28 cellular contexts compared by ENCODE assay signal in the genomic region with DNA sequence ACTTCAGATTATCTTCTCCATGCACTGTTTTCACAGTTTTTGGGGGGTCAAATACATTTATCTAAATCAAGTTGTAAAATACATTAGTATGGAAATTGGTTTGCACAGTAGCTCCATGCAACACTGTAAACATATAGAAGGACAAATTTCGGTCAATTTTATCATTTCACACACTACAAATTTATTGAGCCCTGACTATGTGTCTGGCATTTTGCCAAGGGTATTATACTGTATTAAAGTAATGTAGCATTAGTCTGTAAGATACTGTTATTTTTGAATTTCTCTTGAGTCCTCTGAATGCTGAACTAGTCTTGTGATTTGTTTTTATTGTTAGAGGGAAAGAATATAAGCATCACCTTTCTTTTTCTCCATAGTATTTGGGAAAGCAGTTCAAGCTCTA. TPM values are rescaled to one million over a fixed set of nuclear protein-coding genes. Genes with fewer than 3 reads are reported as not detected.
DNase-seq lines count a peak whose midpoint lies in the region; ATAC-seq and TF ChIP-seq lines count a peak whose summit lies in the region.
"Had no signal": no experiment of that assay in that cellular context is flagged by ENCODE, and none has a peak within 500 bp of the region (broad histone marks: within the 10 kb centered on the region; RNA-seq: fewer than 3 reads in every experiment).

No MANE protein-coding gene starts in this region.

- no peak for ATAC-seq in activated CD8-positive, alpha-beta T cell treated with anti-CD3 and anti-CD28 coated beads, Interleukin-2, amount 10 ng/mL, durations not matched to agents 7 days and 5 days
- no peak for ATAC-seq in HG03108 (IDR thresholded peaks at IDR 0.05; ENCODE audit: unreplicated experiment)
- ATAC-seq: esophagus mucosa; Panc1; right cardiac atrium; stimulated activated naive CD8-positive, alpha-beta T cell treated with anti-CD3 and anti-CD28 coated beads, Interleukin-15, amount 100 ng/mL, for 72 hours had no signal

- peaks cover 5% of the 10 kb centered on the region for H3K27me3 Mint-ChIP-seq in activated naive CD4-positive, alpha-beta T cell treated with anti-CD3 and anti-CD28 coated beads, Interleukin-2, amount 10 ng/mL, durations not matched to agents 7 days and 5 days
- no peaks in the 10 kb centered on the region for H3K27me3 Mint-ChIP-seq in Caco-2 (ENCODE audit: insufficient read depth, unreplicated experiment)
- H3K27me3 Mint-ChIP-seq in activated CD8-positive, alpha-beta T cell treated with anti-CD3 and anti-CD28 coated beads, Interleukin-2, amount 10 ng/mL, durations not matched to agents 7 days and 5 days (ENCODE audit: low read depth) = no peaks in the 10 kb centered on the region
- H3K27me3 Mint-ChIP-seq in progenitor cell of endocrine pancreas = peaks cover 3% of the 10 kb centered on the region
- H3K27me3 Mint-ChIP-seq: central memory CD8-positive, alpha-beta T cell; stimulated activated naive CD8-positive, alpha-beta T cell treated with anti-CD3 and anti-CD28 coated beads, Interleukin-15, amount 100 ng/mL, for 72 hours had no signal

- H3K27me3 ChIP-seq in Caco-2 (replicated peaks; ENCODE audit: control insufficient read depth, insufficient read depth, low read length) = no peaks in the 10 kb centered on the region
- H3K27me3 ChIP-seq: adrenal gland, uterus had no signal

- DNase-seq in activated naive CD4-positive, alpha-beta T cell treated with anti-CD3 and anti-CD28 coated beads, Interleukin-2, amount 10 ng/mL, durations not matched to agents 7 days and 5 days = no peak
- DNase-seq in activated naive CD4-positive, alpha-beta T cell treated with Interleukin-2 at 50 U/mL for 16 hours = no peak
- no peak for DNase-seq in Caco-2
- DNase-seq in activated CD8-positive, alpha-beta T cell treated with anti-CD3 and anti-CD28 coated beads, Interleukin-2, amount 10 ng/mL, durations not matched to agents 7 days and 5 days = no peak
- DNase-seq in progenitor cell of endocrine pancreas (ENCODE audit: low spot score, unreplicated experiment) = no peak
- DNase-seq in cortex of kidney (lab: John Stamatoyannopoulos, UW) = no peak
- DNase-seq: activated CD4-positive, alpha-beta T cell treated with anti-CD3 and anti-CD28 coated beads for 4 hours; activated effector memory CD4-positive, alpha-beta T cell treated with Interleukin-2 at 50 U/mL for 16 hours; dermis blood vessel endothelial cell; glutamatergic neuron; Kasumi-1; NCI-H1436; NCI-H2081; NCI-H526 treated with DMSO at 0.1 percent for 48 hours; NK-92 treated with Interleukin-12 subunit alpha and Interleukin-12 subunit beta, amount 100 ng/mL, for 24 hours; posterior cingulate gyrus; right cardiac atrium; Right ventricle myocardium superior; stimulated activated CD4-positive, alpha-beta T cell treated with anti-CD3 and anti-CD28 coated beads, Interleukin-1b, Interleukin-23, amount 100 ng/mL, for 48 hours; stimulated activated naive CD8-positive, alpha-beta T cell treated with anti-CD3 and anti-CD28 coated beads, Interleukin-15, amount 100 ng/mL, for 72 hours; uterus had no signal

- no peaks in the 10 kb centered on the region for H3K9me3 ChIP-seq in Caco-2
- H3K9me3 ChIP-seq: adrenal gland, HAP-1, thoracic aorta, uterus had no signal

- H3K4me3 ChIP-seq in Caco-2 (ENCODE audit: low read depth, low read length) = no peak overlapping the region
- H3K4me3 ChIP-seq: adrenal gland, HAP-1, thoracic aorta, uterus had no signal

- H3K4me1 ChIP-seq in Caco-2 = peaks cover 21% of the 10 kb centered on the region

- POLR2A ChIA-PET in Caco-2 (lab: Charles Lee) = interaction anchor here (5.5 kb wide), 1 partner anchor 35 kb away, joined by 36 read pairs; the partner anchor contains the start of genes FAM216A and GPN3
- POLR2A ChIA-PET in activated CD8-positive, alpha-beta T cell treated with anti-CD3 and anti-CD28 coated beads, Interleukin-2, amount 10 ng/mL, durations not matched to agents 7 days and 5 days (lab: Charles Lee) = interaction anchor here (0.6 to 5.1 kb wide), 3 partner anchors 35 to 215 kb away, joined by 6 to 42 read pairs (median 28); partner anchors contain the start of genes ARPC3, FAM216A and GPN3

- no peak overlapping the region for H3K4me3 Mint-ChIP-seq in activated naive CD4-positive, alpha-beta T cell treated with anti-CD3 and anti-CD28 coated beads, Interleukin-2, amount 10 ng/mL, durations not matched to agents 7 days and 5 days
- H3K4me3 Mint-ChIP-seq in Caco-2 (ENCODE audit: unreplicated experiment) = no peak overlapping the region
- peak overlapping the region; percentile 9 for H3K4me3 Mint-ChIP-seq in activated CD8-positive, alpha-beta T cell treated with anti-CD3 and anti-CD28 coated beads, Interleukin-2, amount 10 ng/mL, durations not matched to agents 7 days and 5 days
- peak overlapping the region; percentile 33 for H3K4me3 Mint-ChIP-seq in progenitor cell of endocrine pancreas (ENCODE audit: low read depth)

- peaks cover 27% of the 10 kb centered on the region for H3K36me3 Mint-ChIP-seq in activated naive CD4-positive, alpha-beta T cell treated with anti-CD3 and anti-CD28 coated beads, Interleukin-2, amount 10 ng/mL, durations not matched to agents 7 days and 5 days
- H3K36me3 Mint-ChIP-seq in Caco-2 (ENCODE audit: insufficient read depth, unreplicated experiment) (peaks cover 26% of the 10 kb centered on the region), progenitor cell of endocrine pancreas (ENCODE audit: insufficient read depth) (peaks cover 5% of the 10 kb centered on the region)
- peaks cover 41% of the 10 kb centered on the region for H3K36me3 Mint-ChIP-seq in activated CD8-positive, alpha-beta T cell treated with anti-CD3 and anti-CD28 coated beads, Interleukin-2, amount 10 ng/mL, durations not matched to agents 7 days and 5 days (ENCODE audit: low read depth)

- peak overlapping the region; percentile 64 for H3K27ac Mint-ChIP-seq in activated naive CD4-positive, alpha-beta T cell treated with anti-CD3 and anti-CD28 coated beads, Interleukin-2, amount 10 ng/mL, durations not matched to agents 7 days and 5 days
- H3K27ac Mint-ChIP-seq in Caco-2 (ENCODE audit: unreplicated experiment) (peak overlapping the region; percentile 97), progenitor cell of endocrine pancreas (no peak overlapping the region)
- peak overlapping the region; percentile 99 for H3K27ac Mint-ChIP-seq in activated CD8-positive, alpha-beta T cell treated with anti-CD3 and anti-CD28 coated beads, Interleukin-2, amount 10 ng/mL, durations not matched to agents 7 days and 5 days

- CTCF ChIA-PET in activated naive CD4-positive, alpha-beta T cell treated with anti-CD3 and anti-CD28 coated beads, Interleukin-2, amount 10 ng/mL, durations not matched to agents 7 days and 5 days (lab: Charles Lee) = interaction anchor here (0.7 to 5.0 kb wide), 4 partner anchors 9 to 99 kb away, joined by 3 to 22 read pairs (median 4); partner anchors contain the start of genes FAM216A and GPN3
- CTCF ChIA-PET in Caco-2 (lab: Charles Lee) = interaction anchor here (0.6 to 1.3 kb wide), 3 partner anchors 54 to 98 kb away, joined by 3 to 12 read pairs (median 4); partner anchors contain the start of gene ARPC3
- CTCF ChIA-PET in activated CD8-positive, alpha-beta T cell treated with anti-CD3 and anti-CD28 coated beads, Interleukin-2, amount 10 ng/mL, durations not matched to agents 7 days and 5 days (lab: Charles Lee) = interaction anchor here (0.7 to 19.2 kb wide), 5 partner anchors 10 to 99 kb away, joined by 3 to 266 read pairs (median 13); partner anchors contain the start of genes ARPC3, FAM216A and GPN3

- intact Hi-C loops in Caco-2 (cut with micrococcal nuclease; ENCODE audit: unreplicated experiment) = loop anchor here (5.0 kb wide), 1 partner anchor 51 kb away; the partner anchor contains the start of gene ARPC3

- H3K9me3 Mint-ChIP-seq in activated naive CD4-positive, alpha-beta T cell treated with anti-CD3 and anti-CD28 coated beads, Interleukin-2, amount 10 ng/mL, durations not matched to agents 7 days and 5 days = peaks cover 4% of the 10 kb centered on the region
- H3K9me3 Mint-ChIP-seq in Caco-2 (ENCODE audit: unreplicated experiment) (no peaks in the 10 kb centered on the region), progenitor cell of endocrine pancreas (ENCODE audit: low read depth) (peaks cover 8% of the 10 kb centered on the region)
- peaks cover 3% of the 10 kb centered on the region for H3K9me3 Mint-ChIP-seq in activated CD8-positive, alpha-beta T cell treated with anti-CD3 and anti-CD28 coated beads, Interleukin-2, amount 10 ng/mL, durations not matched to agents 7 days and 5 days (ENCODE audit: insufficient read depth)
- H3K9me3 Mint-ChIP-seq: central memory CD8-positive, alpha-beta T cell; stimulated activated naive CD8-positive, alpha-beta T cell treated with anti-CD3 and anti-CD28 coated beads, Interleukin-15, amount 100 ng/mL, for 72 hours had no signal

- BruUV-seq in Caco-2 (replicated peaks; lab: Mats Ljungman, UMichigan) = no TSS peak

- H3K36me3 ChIP-seq in Caco-2 (ENCODE audit: control insufficient read depth, insufficient read depth, low read length) = no peaks in the 10 kb centered on the region
- H3K36me3 ChIP-seq: adrenal gland, thoracic aorta, uterus had no signal

- no peak for TF ChIP-seq CTCF in Caco-2 (IDR thresholded peaks at IDR 0.05; ENCODE audit: insufficient read depth in 1 of 2, low read depth in 1 of 2, low read length in 1 of 2, severe bottlenecking in 1 of 2, unreplicated experiment in 1 of 2)
- TF ChIP-seq CTCF in progenitor cell of endocrine pancreas (IDR thresholded peaks at IDR 0.05; ENCODE audit: unreplicated experiment) = no peak

- peaks cover 40% of the 10 kb centered on the region for H3K4me1 Mint-ChIP-seq in activated naive CD4-positive, alpha-beta T cell treated with anti-CD3 and anti-CD28 coated beads, Interleukin-2, amount 10 ng/mL, durations not matched to agents 7 days and 5 days
- H3K4me1 Mint-ChIP-seq in Caco-2 (ENCODE audit: low read depth, unreplicated experiment) (no peaks in the 10 kb centered on the region), progenitor cell of endocrine pancreas (ENCODE audit: low read depth) (peaks cover 13% of the 10 kb centered on the region)
- H3K4me1 Mint-ChIP-seq in activated CD8-positive, alpha-beta T cell treated with anti-CD3 and anti-CD28 coated beads, Interleukin-2, amount 10 ng/mL, durations not matched to agents 7 days and 5 days (ENCODE audit: low read depth) = peaks cover 36% of the 10 kb centered on the region

RNA-seq across cellular contexts. Expression of gene RAD9B, which starts 1.3 kb away (rescaled TPM):
- total RNA-seq in Caco-2 (2022) (2.8 and 3.8 TPM in 2 replicates), progenitor cell of endocrine pancreas (0.24 and 0.33 TPM in 2 replicates)
- total RNA-seq in activated CD8-positive, alpha-beta T cell treated with anti-CD3 and anti-CD28 coated beads, Interleukin-2, amount 10 ng/mL, durations not matched to agents 7 days and 5 days = 1 to 10 TPM in 1 of 2 experiments, under 1 TPM in 1; 0.68 to 2.3 TPM

RNA-seq across cellular contexts. Expression of gene VPS29, which starts 1.5 kb away (rescaled TPM):
- total RNA-seq in Caco-2 (2022) (127 and 132 TPM in 2 replicates), progenitor cell of endocrine pancreas (101 and 102 TPM in 2 replicates)
- total RNA-seq in activated CD8-positive, alpha-beta T cell treated with anti-CD3 and anti-CD28 coated beads, Interleukin-2, amount 10 ng/mL, durations not matched to agents 7 days and 5 days = 100 to 1,000 TPM; 126 to 128 TPM

RNA-seq across cellular contexts. Expression of gene FAM216A, which starts 34.8 kb away (rescaled TPM):
- total RNA-seq in Caco-2 (2022) (13.1 and 15.9 TPM in 2 replicates), progenitor cell of endocrine pancreas (5.3 and 6.8 TPM in 2 replicates)
- 10 to 100 TPM; 20.5 to 22.9 TPM for total RNA-seq in activated CD8-positive, alpha-beta T cell treated with anti-CD3 and anti-CD28 coated beads, Interleukin-2, amount 10 ng/mL, durations not matched to agents 7 days and 5 days

RNA-seq across cellular contexts. Expression of gene GPN3, which starts 35.4 kb away (rescaled TPM):
- total RNA-seq in Caco-2 (2022) = 35.0 and 39.0 TPM in 2 replicates
- total RNA-seq in activated CD8-positive, alpha-beta T cell treated with anti-CD3 and anti-CD28 coated beads, Interleukin-2, amount 10 ng/mL, durations not matched to agents 7 days and 5 days = 10 to 100 TPM; 26.2 to 33.0 TPM
- 18.7 and 19.8 TPM in 2 replicates for total RNA-seq in progenitor cell of endocrine pancreas

RNA-seq across cellular contexts. Expression of gene ARPC3, which starts 53.3 kb away (rescaled TPM):
- total RNA-seq in Caco-2 (2022) = 302 and 309 TPM in 2 replicates
- 100 to 1,000 TPM; 437 to 458 TPM for total RNA-seq in activated CD8-positive, alpha-beta T cell treated with anti-CD3 and anti-CD28 coated beads, Interleukin-2, amount 10 ng/mL, durations not matched to agents 7 days and 5 days
- total RNA-seq in progenitor cell of endocrine pancreas = 181 and 184 TPM in 2 replicates

Comparison
In these comparisons a context has a peak if more than half of its experiments do, and no peak if none do; other contexts are left out.
1. H3K4me3 Mint-ChIP-seq: peak in activated CD8-positive, alpha-beta T cell treated with anti-CD3 and anti-CD28 coated beads, Interleukin-2, amount 10 ng/mL, durations not matched to agents 7 days and 5 days (single experiment) and progenitor cell of endocrine pancreas (single experiment); none in activated naive CD4-positive, alpha-beta T cell treated with anti-CD3 and anti-CD28 coated beads, Interleukin-2, amount 10 ng/mL, durations not matched to agents 7 days and 5 days (single experiment) and Caco-2 (single experiment).